10 cellular contexts compared by ENCODE assay signal in the genomic region with DNA sequence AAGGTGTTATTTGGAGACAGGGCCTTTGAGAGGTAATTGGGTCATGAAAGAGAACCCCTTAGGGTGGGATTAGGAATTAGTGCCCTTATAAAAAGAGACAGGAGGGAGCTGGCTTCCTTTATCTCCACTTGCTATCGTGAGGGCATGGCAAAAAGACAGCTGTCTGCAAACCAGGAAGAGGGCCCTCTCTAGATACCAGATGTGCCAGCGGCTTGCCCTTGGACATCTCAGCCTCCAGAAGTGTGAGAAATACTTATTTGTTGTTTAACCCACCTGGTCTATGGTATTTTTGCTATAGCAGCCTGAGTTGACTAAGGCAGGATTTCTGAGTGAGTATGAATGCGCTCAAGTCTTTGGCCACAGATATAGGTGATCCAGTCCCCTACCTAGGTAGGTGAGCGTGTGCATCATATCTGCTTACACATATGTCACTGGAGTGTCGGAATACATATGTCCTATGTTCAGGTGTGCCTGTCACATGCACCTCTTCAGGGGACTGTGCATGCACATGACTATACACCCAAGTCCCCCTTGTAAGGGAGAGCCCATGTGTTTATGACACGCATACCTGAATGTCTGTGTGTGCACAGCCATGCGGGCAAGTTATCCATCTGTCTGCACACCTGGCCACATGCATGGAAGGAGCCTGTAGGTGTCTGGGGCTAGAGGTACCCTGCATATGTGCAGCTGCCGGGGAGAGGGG. TPM values are rescaled to one million over a fixed set of nuclear protein-coding genes. Genes with fewer than 3 reads are reported as not detected.
DNase-seq lines count a peak whose midpoint lies in the region; ATAC-seq and TF ChIP-seq lines count a peak whose summit lies in the region.
"Had no signal": no experiment of that assay in that cellular context is flagged by ENCODE, and none has a peak within 500 bp of the region (broad histone marks: within the 10 kb centered on the region; RNA-seq: fewer than 3 reads in every experiment).

No MANE protein-coding gene starts in this region.

- H3K27me3 Mint-ChIP-seq in activated CD8-positive, alpha-beta memory T cell treated with anti-CD3 and anti-CD28 coated beads, Interleukin-2, amount 10 ng/mL, durations not matched to agents 7 days and 5 days: no peaks in the 10 kb centered on the region
- no peaks in the 10 kb centered on the region for H3K27me3 Mint-ChIP-seq in activated naive CD8-positive, alpha-beta T cell treated with anti-CD3 and anti-CD28 coated beads, Interleukin-2, amount 10 ng/mL, durations not matched to agents 7 days and 5 days

- peaks cover 66% of the 10 kb centered on the region for H3K4me1 Mint-ChIP-seq in activated CD8-positive, alpha-beta memory T cell treated with anti-CD3 and anti-CD28 coated beads, Interleukin-2, amount 10 ng/mL, durations not matched to agents 7 days and 5 days
- peaks cover 58% of the 10 kb centered on the region for H3K4me1 Mint-ChIP-seq in activated naive CD8-positive, alpha-beta T cell treated with anti-CD3 and anti-CD28 coated beads, Interleukin-2, amount 10 ng/mL, durations not matched to agents 7 days and 5 days
- H3K4me1 Mint-ChIP-seq: endodermal cell had no signal

- H3F3A ChIP-seq in MM.1S (ENCODE audit: insufficient read depth, low read length): peaks cover 8% of the 10 kb centered on the region; the same call in 1 of the 2 replicates

- H3K4me3 Mint-ChIP-seq in activated CD8-positive, alpha-beta memory T cell treated with anti-CD3 and anti-CD28 coated beads, Interleukin-2, amount 10 ng/mL, durations not matched to agents 7 days and 5 days: peak overlapping the region; percentile 92
- peak overlapping the region; percentile 92 for H3K4me3 Mint-ChIP-seq in activated naive CD8-positive, alpha-beta T cell treated with anti-CD3 and anti-CD28 coated beads, Interleukin-2, amount 10 ng/mL, durations not matched to agents 7 days and 5 days
- H3K4me3 Mint-ChIP-seq: endodermal cell had no signal

- no peaks in the 10 kb centered on the region for H4K20me1 ChIP-seq in MM.1S (ENCODE audit: insufficient read depth, low read length)

- H3K36me3 ChIP-seq in MM.1S (replicated peaks; ENCODE audit: insufficient read depth, low read length): no peaks in the 10 kb centered on the region
- H3K36me3 ChIP-seq in rectal smooth muscle tissue (ENCODE audit: control insufficient read depth, insufficient read depth, low read length): no peaks in the 10 kb centered on the region

- no peaks in the 10 kb centered on the region for H3K9me3 ChIP-seq in MM.1S (replicated peaks; ENCODE audit: insufficient read depth, low read length)

- CTCF ChIA-PET in activated CD8-positive, alpha-beta memory T cell treated with anti-CD3 and anti-CD28 coated beads, Interleukin-2, amount 10 ng/mL, durations not matched to agents 7 days and 5 days (lab: Charles Lee): interaction anchor here (0.6 to 22.1 kb wide), 9 partner anchors 10 to 101 kb away, joined by 3 to 405 read pairs (median 9); partner anchors contain the start of genes PFN3, PRELID1 and SLC34A1

- H3K27me3 ChIP-seq in MM.1S (replicated peaks; ENCODE audit: insufficient read depth, low read length) (no peaks in the 10 kb centered on the region), rectal smooth muscle tissue (ENCODE audit: control insufficient read depth, insufficient read depth, low read length) (no peaks in the 10 kb centered on the region)

- H3K9me2 ChIP-seq in MM.1S (replicated peaks; ENCODE audit: insufficient read depth, low read length): no peaks in the 10 kb centered on the region

- H3K9ac ChIP-seq in MM.1S (ENCODE audit: low read length): peak overlapping the region; percentile 94; the same call in 1 of the 2 replicates
- H3K9ac ChIP-seq in rectal smooth muscle tissue (ENCODE audit: low read length): no peak overlapping the region

- ATAC-seq in activated CD8-positive, alpha-beta memory T cell treated with anti-CD3 and anti-CD28 coated beads, Interleukin-2, amount 10 ng/mL, durations not matched to agents 7 days and 5 days: no peak
- no peak for ATAC-seq in activated naive CD8-positive, alpha-beta T cell treated with anti-CD3 and anti-CD28 coated beads, Interleukin-2, amount 10 ng/mL, durations not matched to agents 7 days and 5 days (ENCODE audit: low read depth)

- peak overlapping the region; percentile 91 for H3K4me2 ChIP-seq in MM.1S (ENCODE audit: low read depth, low read length)

- H3K9me3 Mint-ChIP-seq in activated CD8-positive, alpha-beta memory T cell treated with anti-CD3 and anti-CD28 coated beads, Interleukin-2, amount 10 ng/mL, durations not matched to agents 7 days and 5 days (ENCODE audit: low read depth): peaks cover 2% of the 10 kb centered on the region
- peaks cover 12% of the 10 kb centered on the region for H3K9me3 Mint-ChIP-seq in activated naive CD8-positive, alpha-beta T cell treated with anti-CD3 and anti-CD28 coated beads, Interleukin-2, amount 10 ng/mL, durations not matched to agents 7 days and 5 days
- H3K9me3 Mint-ChIP-seq: endodermal cell had no signal

- peak overlapping the region; percentile 86 for H3K27ac Mint-ChIP-seq in activated CD8-positive, alpha-beta memory T cell treated with anti-CD3 and anti-CD28 coated beads, Interleukin-2, amount 10 ng/mL, durations not matched to agents 7 days and 5 days
- H3K27ac Mint-ChIP-seq in activated naive CD8-positive, alpha-beta T cell treated with anti-CD3 and anti-CD28 coated beads, Interleukin-2, amount 10 ng/mL, durations not matched to agents 7 days and 5 days: peak overlapping the region; percentile 83
- H3K27ac Mint-ChIP-seq: endodermal cell had no signal

- H2AFZ ChIP-seq in MM.1S (ENCODE audit: low read length): peak overlapping the region; percentile 79

- H3K27ac ChIP-seq in MM.1S (ENCODE audit: low read length) (peak overlapping the region; percentile 92; the same call in 1 of the 2 replicates), rectal smooth muscle tissue (ENCODE audit: low read depth, low read length) (no peak overlapping the region)

- POLR2A ChIA-PET in activated naive CD8-positive, alpha-beta T cell treated with anti-CD3 and anti-CD28 coated beads, Interleukin-2, amount 10 ng/mL, durations not matched to agents 7 days and 5 days (lab: Charles Lee): interaction anchor here (1.0 to 2.6 kb wide), 6 partner anchors 29 to 114 kb away, joined by 3 to 13 read pairs (median 4); no protein-coding TSS in a partner anchor

- peak overlapping the region; percentile 97 for H3K4me3 ChIP-seq in MM.1S (ENCODE audit: low read length)
- H3K4me3 ChIP-seq in rectal smooth muscle tissue (ENCODE audit: low read length): peak overlapping the region; percentile 56

- H3K4me1 ChIP-seq in MM.1S (ENCODE audit: low read length) (peaks cover 48% of the 10 kb centered on the region), rectal smooth muscle tissue (ENCODE audit: control insufficient read depth, insufficient read depth, low read length) (peaks cover 2% of the 10 kb centered on the region)

- H3K79me2 ChIP-seq in MM.1S (ENCODE audit: low read length): peaks cover 34% of the 10 kb centered on the region

- DNase-seq in activated CD8-positive, alpha-beta memory T cell treated with anti-CD3 and anti-CD28 coated beads, Interleukin-2, amount 10 ng/mL, durations not matched to agents 7 days and 5 days: no peak
- DNase-seq in activated CD8-positive, alpha-beta memory T cell treated with anti-CD3 and anti-CD28 coated beads, Interleukin-2, amount 50 U/mL, for 4 hours: no peak
- DNase-seq in MM.1S: no peak
- DNase-seq in activated naive CD8-positive, alpha-beta T cell treated with anti-CD3 and anti-CD28 coated beads, Interleukin-2, amount 10 ng/mL, durations not matched to agents 7 days and 5 days: no peak
- DNase-seq in OCI-M1 (lab: John Stamatoyannopoulos, UW): no peak
- no peak for DNase-seq in NK-92 (lab: John Stamatoyannopoulos, UW; ENCODE audit: unreplicated experiment)
- no peak for DNase-seq in D341Med (ENCODE audit: low spot score)
- DNase-seq: endodermal cell had no signal

- TF ChIP-seq CTCF in MM.1S (IDR thresholded peaks at IDR 0.05; ENCODE audit: low read length): no peak

- H3K36me3 Mint-ChIP-seq in activated CD8-positive, alpha-beta memory T cell treated with anti-CD3 and anti-CD28 coated beads, Interleukin-2, amount 10 ng/mL, durations not matched to agents 7 days and 5 days: peaks cover 22% of the 10 kb centered on the region
- peaks cover 24% of the 10 kb centered on the region for H3K36me3 Mint-ChIP-seq in activated naive CD8-positive, alpha-beta T cell treated with anti-CD3 and anti-CD28 coated beads, Interleukin-2, amount 10 ng/mL, durations not matched to agents 7 days and 5 days

RNA-seq across cellular contexts. Expression of gene RGS14, which starts 0.8 kb away (rescaled TPM):
- total RNA-seq in activated CD8-positive, alpha-beta memory T cell treated with anti-CD3 and anti-CD28 coated beads, Interleukin-2, amount 10 ng/mL, durations not matched to agents 7 days and 5 days: 10 to 100 TPM; 52.3 to 93.0 TPM
- total RNA-seq in activated naive CD8-positive, alpha-beta T cell treated with anti-CD3 and anti-CD28 coated beads, Interleukin-2, amount 10 ng/mL, durations not matched to agents 7 days and 5 days: 100 to 1,000 TPM; 113 to 124 TPM

RNA-seq across cellular contexts. Expression of gene LMAN2, which starts 5.4 kb away (rescaled TPM):
- 100 to 1,000 TPM; 133 to 140 TPM for total RNA-seq in activated CD8-positive, alpha-beta memory T cell treated with anti-CD3 and anti-CD28 coated beads, Interleukin-2, amount 10 ng/mL, durations not matched to agents 7 days and 5 days
- 100 to 1,000 TPM; 110 to 116 TPM for total RNA-seq in activated naive CD8-positive, alpha-beta T cell treated with anti-CD3 and anti-CD28 coated beads, Interleukin-2, amount 10 ng/mL, durations not matched to agents 7 days and 5 days

RNA-seq across cellular contexts. Expression of gene SLC34A1, which starts 27.3 kb away (rescaled TPM):
- total RNA-seq in activated CD8-positive, alpha-beta memory T cell treated with anti-CD3 and anti-CD28 coated beads, Interleukin-2, amount 10 ng/mL, durations not matched to agents 7 days and 5 days: under 1 TPM; 0.19 to 0.85 TPM
- 1 to 10 TPM; 1.9 to 2.1 TPM for total RNA-seq in activated naive CD8-positive, alpha-beta T cell treated with anti-CD3 and anti-CD28 coated beads, Interleukin-2, amount 10 ng/mL, durations not matched to agents 7 days and 5 days
- total RNA-seq: endodermal cell had no signal

RNA-seq across cellular contexts. Expression of gene PFN3, which starts 43.6 kb away (rescaled TPM):
- not detected for total RNA-seq in activated CD8-positive, alpha-beta memory T cell treated with anti-CD3 and anti-CD28 coated beads, Interleukin-2, amount 10 ng/mL, durations not matched to agents 7 days and 5 days
- total RNA-seq in activated naive CD8-positive, alpha-beta T cell treated with anti-CD3 and anti-CD28 coated beads, Interleukin-2, amount 10 ng/mL, durations not matched to agents 7 days and 5 days: not detected
- total RNA-seq: endodermal cell, mononuclear cell had no signal

RNA-seq across cellular contexts. Expression of gene MXD3, which starts 45.2 kb away (rescaled TPM):
- 100 to 1,000 TPM in 1 of 2 experiments, 10 to 100 TPM in 1; 60.2 to 117 TPM for total RNA-seq in activated CD8-positive, alpha-beta memory T cell treated with anti-CD3 and anti-CD28 coated beads, Interleukin-2, amount 10 ng/mL, durations not matched to agents 7 days and 5 days
- 10 to 100 TPM; 85.0 to 94.0 TPM for total RNA-seq in activated naive CD8-positive, alpha-beta T cell treated with anti-CD3 and anti-CD28 coated beads, Interleukin-2, amount 10 ng/mL, durations not matched to agents 7 days and 5 days
